Comparison of ENCODE assay signal across 8 cellular contexts in the genomic region with DNA sequence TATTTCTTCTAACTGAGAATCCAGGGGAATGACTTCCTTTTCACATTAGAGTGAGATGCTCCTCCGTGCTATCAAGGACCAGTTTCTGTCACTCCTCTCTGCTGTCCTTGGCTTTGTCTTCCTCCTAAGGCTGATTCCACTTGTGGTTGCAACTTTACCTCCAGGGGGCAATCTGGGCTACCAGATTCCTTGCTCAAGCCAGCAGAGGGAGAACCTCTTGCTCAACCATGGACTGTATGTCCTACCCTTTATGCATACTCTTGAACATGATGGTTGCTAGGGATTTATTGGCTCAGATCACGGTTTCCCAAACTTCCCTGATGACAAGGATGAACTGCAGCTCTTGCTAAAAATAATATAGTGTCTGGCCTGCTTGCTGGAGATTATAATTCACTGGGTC. TPM values are rescaled to one million over a fixed set of nuclear protein-coding genes. Genes with fewer than 3 reads are reported as not detected.
DNase-seq lines count a peak whose midpoint lies in the region; ATAC-seq and TF ChIP-seq lines count a peak whose summit lies in the region.

No MANE protein-coding gene starts in this region.

- H3K27ac ChIP-seq in DND-41 (ENCODE audit: low read length) (no peak overlapping the region), suprapubic skin (no peak overlapping the region)

- WGBS in suprapubic skin, result 80% methylated on average over 2 of the region's 2 CpGs

- peaks cover 3% of the 10 kb centered on the region for H4K20me1 ChIP-seq in DND-41 (ENCODE audit: insufficient read depth, low read length)

- H3K4me1 ChIP-seq in DND-41 (ENCODE audit: insufficient read depth, low read length) (no peaks in the 10 kb centered on the region), suprapubic skin (no peaks in the 10 kb centered on the region)

- H2AFZ ChIP-seq in DND-41 (ENCODE audit: low read depth, low read length), result no peak overlapping the region

- H3K27me3 ChIP-seq in DND-41 (ENCODE audit: insufficient read depth, low read length, poor library complexity) (no peaks in the 10 kb centered on the region), suprapubic skin (no peaks in the 10 kb centered on the region)

- ATAC-seq in DND-41 (ENCODE audit: insufficient read depth, low read depth) (peak; percentile 73), HG02763 (IDR thresholded peaks at IDR 0.05; ENCODE audit: unreplicated experiment) (no peak), HG03457 (IDR thresholded peaks at IDR 0.05; ENCODE audit: unreplicated experiment) (no peak)

- H3K9me3 ChIP-seq in DND-41 (ENCODE audit: insufficient read depth, low read length, severe bottlenecking) (no peaks in the 10 kb centered on the region), suprapubic skin (no peaks in the 10 kb centered on the region)

- TF ChIP-seq POLR2A in suprapubic skin (IDR thresholded peaks at IDR 0.05), result no peak

- H3K36me3 ChIP-seq in DND-41 (ENCODE audit: insufficient read depth, low read length), result peaks cover 58% of the 10 kb centered on the region
- H3K36me3 ChIP-seq in suprapubic skin, result peaks cover 16% of the 10 kb centered on the region

- peaks cover 10% of the 10 kb centered on the region; the same call in 1 of the 2 replicates for H3K79me2 ChIP-seq in DND-41 (ENCODE audit: insufficient read depth, low read length)

- peak; percentile 67 for TF ChIP-seq CTCF in DND-41 (IDR thresholded peaks at IDR 0.05; ENCODE audit: borderline replicate concordance, extremely low read depth, low read length, poor library complexity, severe bottlenecking)
- TF ChIP-seq CTCF in suprapubic skin (IDR thresholded peaks at IDR 0.05), result peak; percentile 9 to 36

- H3K4me3 ChIP-seq in DND-41 (ENCODE audit: low read depth in 1 of 2, low read length in 2 of 2), result no peak overlapping the region
- no peak overlapping the region for H3K4me3 ChIP-seq in suprapubic skin

- TF ChIP-seq EP300 in suprapubic skin (IDR thresholded peaks at IDR 0.05), result no peak

- H3K4me2 ChIP-seq in DND-41 (ENCODE audit: insufficient read depth, low read length), result no peak overlapping the region

- peak; percentile 35 for DNase-seq in DND-41
- peak; percentile 72 for DNase-seq in HuH-7 (ENCODE audit: low spot score)
- DNase-seq in SK-N-DZ (ENCODE audit: low spot score), result peak; percentile 72
- peak; percentile 48 for DNase-seq in germinal center (ENCODE audit: low spot score)
- DNase-seq in suprapubic skin (ENCODE audit: low spot score in 2 of 2), result no peak
- no peak for DNase-seq in activated CD4-positive, CD25-positive, alpha-beta regulatory T cell treated with anti-CD3 and anti-CD28 coated beads, Interleukin-2, amount 50 U/mL, for 72 hours

- no peak overlapping the region for H3K9ac ChIP-seq in DND-41 (ENCODE audit: low read depth, low read length)

RNA-seq across cellular contexts. Expression of gene NNT, which starts 24.0 kb away (rescaled TPM):
- 84.4 and 89.5 TPM in 2 replicates for polyA plus RNA-seq in SK-N-DZ (2014; cell fraction: cytosol; rRNA removed)
- 52.0 and 89.0 TPM in 2 replicates for polyA plus RNA-seq in SK-N-DZ (2014; cell fraction: nucleus; rRNA removed)
- 10 to 100 TPM; 23.9 to 38.3 (median 32.7) TPM for total RNA-seq in suprapubic skin

Comparison
In these comparisons a context has a peak if more than half of its experiments do, and no peak if none do; other contexts are left out.
1. DNase-seq: peak in DND-41 (single experiment), HuH-7 (single experiment), SK-N-DZ (single experiment) and germinal center (single experiment); none in suprapubic skin (0 of 2) and activated CD4-positive, CD25-positive, alpha-beta regulatory T cell treated with anti-CD3 and anti-CD28 coated beads, Interleukin-2, amount 50 U/mL, for 72 hours (single experiment).